Comparison of ENCODE assay signal across 9 cellular contexts in the genomic region with DNA sequence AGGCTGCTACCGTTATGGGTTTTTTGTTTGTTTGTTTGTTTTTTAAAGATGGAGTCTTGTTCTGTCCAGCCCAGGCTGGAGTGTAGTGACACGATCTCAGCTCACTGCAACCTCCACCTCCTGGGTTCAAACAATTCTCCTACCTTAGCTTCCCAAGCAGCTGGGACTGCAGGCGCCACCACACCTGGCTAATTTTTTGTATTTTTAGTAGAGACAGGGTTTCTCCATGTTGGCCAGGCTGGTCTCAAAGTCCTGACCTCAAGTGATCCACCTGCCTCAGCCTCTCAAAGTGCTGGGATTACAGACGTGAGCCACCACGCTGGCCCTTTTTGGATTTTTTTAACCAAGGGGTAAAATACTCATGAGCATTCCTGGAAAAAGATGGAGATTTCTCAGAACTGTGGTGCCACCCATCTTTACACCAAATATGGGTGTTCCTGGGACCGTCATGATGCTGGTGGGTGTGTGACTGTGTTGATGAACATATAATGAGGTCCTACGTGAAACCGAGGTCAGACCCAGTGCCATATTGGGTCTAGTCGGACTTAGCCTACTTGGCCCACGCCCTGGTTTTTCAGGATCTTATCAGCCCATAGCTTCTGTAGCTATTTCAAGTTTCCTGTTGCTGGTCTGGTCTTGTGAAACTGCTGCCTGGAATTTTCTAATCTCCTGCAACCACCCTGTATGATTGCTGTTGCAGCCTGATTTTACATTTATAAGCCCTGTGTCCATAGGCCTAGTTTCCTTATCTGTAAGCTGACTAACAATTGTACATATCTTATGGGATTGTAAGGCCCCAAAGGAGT. TPM values are rescaled to one million over a fixed set of nuclear protein-coding genes. Genes with fewer than 3 reads are reported as not detected.
DNase-seq lines count a peak whose midpoint lies in the region; ATAC-seq and TF ChIP-seq lines count a peak whose summit lies in the region.
"Had no signal": no experiment of that assay in that cellular context is flagged by ENCODE, and none has a peak within 500 bp of the region (broad histone marks: within the 10 kb centered on the region; RNA-seq: fewer than 3 reads in every experiment).

No MANE protein-coding gene starts in this region.

- H3K9me3 ChIP-seq in CD4-positive, alpha-beta memory T cell (ENCODE audit: control insufficient read depth in 1 of 2, low read length in 2 of 2): no peaks in the 10 kb centered on the region

- peaks cover 22 to 48% (median 34%) of the 10 kb centered on the region in 4 donors for H3K4me1 Mint-ChIP-seq in CD4-positive, alpha-beta memory T cell
- peaks cover 30 to 33% of the 10 kb centered on the region in 2 donors for H3K4me1 Mint-ChIP-seq in effector memory CD8-positive, alpha-beta T cell (ENCODE audit: low read depth in 2 of 2)

- no peak for TF ChIP-seq CTCF in omental fat pad (IDR thresholded peaks at IDR 0.05)

- peak overlapping the region in 6 of 7 donors; percentile 38 to 99 (median 80) for H3K27ac Mint-ChIP-seq in CD4-positive, alpha-beta memory T cell
- peak overlapping the region; percentile 82 to 100 for H3K27ac Mint-ChIP-seq in effector memory CD8-positive, alpha-beta T cell

- ATAC-seq in effector memory CD8-positive, alpha-beta T cell (replicated peaks): no peak
- ATAC-seq in omental fat pad (ENCODE audit: low FRiP score) (peak; percentile 46), HG02981 (IDR thresholded peaks at IDR 0.05; ENCODE audit: unreplicated experiment) (no peak)

- H3K4me3 Mint-ChIP-seq in CD4-positive, alpha-beta memory T cell: peak overlapping the region in 4 of 8 donors; percentile 6 to 46 (median 19)
- H3K4me3 Mint-ChIP-seq in effector memory CD8-positive, alpha-beta T cell: peak overlapping the region; percentile 43 to 59

- H3K4me3 ChIP-seq in CD4-positive, alpha-beta memory T cell (ENCODE audit: low read length in 2 of 2): no peak overlapping the region

- peaks cover 28 to 52% of the 10 kb centered on the region in 2 donors for H3K36me3 Mint-ChIP-seq in CD4-positive, alpha-beta memory T cell
- H3K36me3 Mint-ChIP-seq in effector memory CD8-positive, alpha-beta T cell (ENCODE audit: insufficient read depth): peaks cover 100% of the 10 kb centered on the region

- intact Hi-C loops in CD4-positive, alpha-beta memory T cell (cut with micrococcal nuclease): no loop called here

- no peaks in the 10 kb centered on the region for H3K27me3 ChIP-seq in CD4-positive, alpha-beta memory T cell (ENCODE audit: insufficient read depth, low read length)

- H3K27me3 Mint-ChIP-seq in CD4-positive, alpha-beta memory T cell: no peaks in the 10 kb centered on the region
- H3K27me3 Mint-ChIP-seq in effector memory CD8-positive, alpha-beta T cell: no peaks in the 10 kb centered on the region

- DNase-seq in CD4-positive, alpha-beta memory T cell: peak in 4 of 5 donors; percentile 38 to 46 (median 41)
- peak; percentile 57 for DNase-seq in RKO (ENCODE audit: low spot score)
- DNase-seq in effector memory CD8-positive, alpha-beta T cell: peak in 1 of 3 experiments; percentile 38
- no peak for DNase-seq in omental fat pad (ENCODE audit: low spot score)
- DNase-seq in HEK293T (ENCODE audit: extremely low spot score): no peak
- no peak for DNase-seq in activated effector memory CD4-positive, alpha-beta T cell treated with anti-CD3 and anti-CD28 coated beads, Interleukin-2, amount 50 U/mL, for 16 hours
- DNase-seq in NCI-H146 treated with DMSO at 0.1 percent for 48 hours (lab: John Stamatoyannopoulos, UW; ENCODE audit: unreplicated experiment): no peak
- DNase-seq: NCI-H2171 treated with DMSO at 0.1 percent for 48 hours had no signal

- POLR2A ChIA-PET in CD4-positive, alpha-beta memory T cell (lab: Charles Lee; ENCODE audit: partially characterized antibody): interaction anchor here (0.6 to 1.5 kb wide), 2 partner anchors 31 to 87 kb away, joined by 3 to 5 read pairs; no protein-coding TSS in a partner anchor
- POLR2A ChIA-PET in HEK293T (lab: Yijun Ruan, JAX): interaction anchor here (0.8 to 1.2 kb wide), 2 partner anchors 36 to 86 kb away, joined by 3 read pairs; no protein-coding TSS in a partner anchor

- peaks cover 0 to 17% (median 0%) of the 10 kb centered on the region in 8 donors for H3K9me3 Mint-ChIP-seq in CD4-positive, alpha-beta memory T cell
- no peaks in the 10 kb centered on the region for H3K9me3 Mint-ChIP-seq in effector memory CD8-positive, alpha-beta T cell

- CTCF ChIA-PET in CD4-positive, alpha-beta memory T cell (lab: Charles Lee; ENCODE audit: partially characterized antibody): interaction anchor here (0.7 to 1.2 kb wide), 3 partner anchors 42 to 361 kb away, joined by 3 to 4 read pairs (median 4); a partner anchor contains a TSS
- CTCF ChIA-PET in HEK293T (lab: Yijun Ruan, JAX): no interaction called here

- H3K36me3 ChIP-seq in CD4-positive, alpha-beta memory T cell (ENCODE audit: insufficient read depth, low read length): peaks cover 8% of the 10 kb centered on the region

- H3K4me1 ChIP-seq in CD4-positive, alpha-beta memory T cell (ENCODE audit: insufficient read depth, low read length): peaks cover 34% of the 10 kb centered on the region

- no peak overlapping the region for H3K27ac ChIP-seq in CD4-positive, alpha-beta memory T cell (ENCODE audit: low read depth, low read length)

TF ChIP-seq in HEK293T, 16 proteins besides CTCF, POLR2A, EP300 and RAD21:
- TF ChIP-seq LEF1 (IDR thresholded peaks at IDR 0.05; ENCODE audit: borderline replicate concordance) (no peak), HDGF (IDR thresholded peaks at IDR 0.05; ENCODE audit: borderline replicate concordance) (no peak), NFRKB (IDR thresholded peaks at IDR 0.05) (no peak), FOXA1 (IDR thresholded peaks at IDR 0.05) (no peak), ZNF384 (IDR thresholded peaks at IDR 0.05) (no peak), L3MBTL2 (conservative IDR thresholded peaks at IDR 0.05) (no peak), SP1 (IDR thresholded peaks at IDR 0.05) (no peak), FOXM1 (IDR thresholded peaks at IDR 0.05; ENCODE audit: borderline replicate concordance) (no peak), ELF4 (IDR thresholded peaks at IDR 0.05) (no peak), ARNT (IDR thresholded peaks at IDR 0.05) (no peak), SUZ12 (IDR thresholded peaks at IDR 0.05) (no peak), FOXK2 (IDR thresholded peaks at IDR 0.05) (no peak), TARDBP (IDR thresholded peaks at IDR 0.05) (no peak), BHLHE40 (IDR thresholded peaks at IDR 0.05; ENCODE audit: borderline replicate concordance) (no peak), CTBP1 (IDR thresholded peaks at IDR 0.05; ENCODE audit: borderline replicate concordance) (no peak)
- TF ChIP-seq, protein P1, sequence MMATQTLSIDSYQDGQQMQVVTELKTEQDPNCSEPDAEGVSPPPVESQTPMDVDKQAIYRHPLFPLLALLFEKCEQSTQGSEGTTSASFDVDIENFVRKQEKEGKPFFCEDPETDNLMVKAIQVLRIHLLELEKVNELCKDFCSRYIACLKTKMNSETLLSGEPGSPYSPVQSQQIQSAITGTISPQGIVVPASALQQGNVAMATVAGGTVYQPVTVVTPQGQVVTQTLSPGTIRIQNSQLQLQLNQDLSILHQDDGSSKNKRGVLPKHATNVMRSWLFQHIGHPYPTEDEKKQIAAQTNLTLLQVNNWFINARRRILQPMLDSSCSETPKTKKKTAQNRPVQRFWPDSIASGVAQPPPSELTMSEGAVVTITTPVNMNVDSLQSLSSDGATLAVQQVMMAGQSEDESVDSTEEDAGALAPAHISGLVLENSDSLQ (IDR thresholded peaks at IDR 0.05): no peak

RNA-seq across cellular contexts. Expression of a gene that starts 6.2 kb away (rescaled TPM):
- total RNA-seq in CD4-positive, alpha-beta memory T cell: 10 to 100 TPM; 67.0 to 69.8 TPM
- polyA plus RNA-seq in CD4-positive, alpha-beta memory T cell: 10 to 100 TPM; 79.6 to 83.3 TPM
- 100 to 1,000 TPM; 105 to 282 (median 176) TPM for total RNA-seq in omental fat pad

RNA-seq across cellular contexts. Expression of a gene that starts 10.0 kb away (rescaled TPM):
- 1 to 10 TPM; 2.8 to 6.6 TPM for total RNA-seq in CD4-positive, alpha-beta memory T cell
- 1 to 10 TPM; 2.3 to 7.5 TPM for polyA plus RNA-seq in CD4-positive, alpha-beta memory T cell
- 10 to 100 TPM in 3 of 4 donors, 1 to 10 TPM in 1; 7.3 to 18.7 (median 14.9) TPM for total RNA-seq in omental fat pad

RNA-seq across cellular contexts. Expression of a gene that starts 20.1 kb away (rescaled TPM):
- not detected for total RNA-seq in CD4-positive, alpha-beta memory T cell
- polyA plus RNA-seq in CD4-positive, alpha-beta memory T cell: not detected
- not detected for total RNA-seq in omental fat pad

RNA-seq across cellular contexts. Expression of a gene that starts 21.7 kb away (rescaled TPM):
- total RNA-seq in CD4-positive, alpha-beta memory T cell: 100 to 1,000 TPM; 132 to 145 TPM
- 100 to 1,000 TPM in 1 of 2 donors, 10 to 100 TPM in 1; 65.3 to 126 TPM for polyA plus RNA-seq in CD4-positive, alpha-beta memory T cell
- total RNA-seq in omental fat pad: 100 to 1,000 TPM; 197 to 280 (median 253) TPM

RNA-seq across cellular contexts. Expression of a gene that starts 42.1 kb away (rescaled TPM):
- under 1 TPM; 0.35 to 0.75 TPM for total RNA-seq in CD4-positive, alpha-beta memory T cell
- 1 to 10 TPM in 1 of 2 donors, under 1 TPM in 1; 0.32 to 1.1 TPM for polyA plus RNA-seq in CD4-positive, alpha-beta memory T cell
- total RNA-seq in omental fat pad: 10 to 100 TPM; 11.0 to 19.3 (median 13.0) TPM

Comparison
In these comparisons a context has a peak if more than half of its experiments do, and no peak if none do; other contexts are left out.
1. DNase-seq: peak in CD4-positive, alpha-beta memory T cell (4 of 5) and RKO (single experiment); none in omental fat pad (single experiment), HEK293T (single experiment), activated effector memory CD4-positive, alpha-beta T cell treated with anti-CD3 and anti-CD28 coated beads, Interleukin-2, amount 50 U/mL, for 16 hours (single experiment) and NCI-H146 treated with DMSO at 0.1 percent for 48 hours (single experiment).